ENCODE assay signal across 8 cellular contexts in genomic region chr10:80204193-80204714, GRCh38. TPM values are rescaled to one million over a fixed set of nuclear protein-coding genes. Genes with fewer than 3 reads are reported as not detected.
DNase-seq lines count a peak whose midpoint lies in the region; ATAC-seq and TF ChIP-seq lines count a peak whose summit lies in the region.

No MANE protein-coding gene starts in this region.

- H3K27me3 ChIP-seq in Loucy (ENCODE audit: insufficient read depth, low read length, poor library complexity, severe bottlenecking) (no peaks in the 10 kb centered on the region), mammary epithelial cell (ENCODE audit: insufficient read depth, low read length) (no peaks in the 10 kb centered on the region), left lung (no peaks in the 10 kb centered on the region), thoracic aorta (replicated peaks; ENCODE audit: insufficient read depth) (no peaks in the 10 kb centered on the region)

- peaks cover 34% of the 10 kb centered on the region for H3K4me1 ChIP-seq in Loucy (ENCODE audit: insufficient read depth, low read length, poor library complexity, severe bottlenecking)
- H3K4me1 ChIP-seq in mammary epithelial cell (ENCODE audit: insufficient read depth, low read length) = peaks cover 40% of the 10 kb centered on the region
- H3K4me1 ChIP-seq in left lung = peaks cover 42 to 64% of the 10 kb centered on the region in 2 donors
- peaks cover 55 to 81% of the 10 kb centered on the region in 2 donors for H3K4me1 ChIP-seq in thoracic aorta (ENCODE audit: control insufficient read depth in 1 of 2, low read depth in 2 of 2)

- dilution Hi-C loops in mammary epithelial cell (cut with HindIII; ENCODE audit: low sequenced_read_pairs) = no loop called here

- in situ Hi-C loops in Caki2 (cut with HindIII; ENCODE audit: low pct_unique_long_range_greater_than_20kb, low sequenced_read_pairs) = no loop called here
- in situ Hi-C loops in mammary epithelial cell (cut with MboI; ENCODE audit: low sequenced_read_pairs in 2 of 2) = loop anchor here in 1 of 2 donors (5.0 kb wide), 1 partner anchor 47 kb away; no protein-coding TSS in a partner anchor

- DNase-seq in Caki2 (ENCODE audit: low read depth) = peak; percentile 37
- DNase-seq in mammary epithelial cell = peak; percentile 61
- DNase-seq in left lung = peak; percentile 69 to 87
- no peak for DNase-seq in thoracic aorta (ENCODE audit: low spot score)
- no peak for DNase-seq in 8988T

- H3K4me2 ChIP-seq in Loucy (ENCODE audit: low read depth, low read length, poor library complexity, severe bottlenecking) = peak overlapping the region; percentile 89
- H3K4me2 ChIP-seq in mammary epithelial cell (ENCODE audit: insufficient read depth, low read depth, low read length) = peak overlapping the region; percentile 94

- H3K4me3 ChIP-seq in Loucy (ENCODE audit: low read length, poor library complexity, severe bottlenecking) (peak overlapping the region; percentile 90), mammary epithelial cell (replicated peaks in 1 of 3; ENCODE audit: insufficient read depth in 1 of 3, low read depth in 2 of 3, low read length in 3 of 3) (peak overlapping the region; percentile 58 to 69 (median 68)), left lung (peak overlapping the region; percentile 81 to 90), thoracic aorta (peak overlapping the region; percentile 91)

- H3K9ac ChIP-seq in Loucy (ENCODE audit: low read depth, low read length, poor library complexity, severe bottlenecking) (peak overlapping the region; percentile 86), mammary epithelial cell (ENCODE audit: insufficient read depth, low read length) (peak overlapping the region; percentile 96)

- intact Hi-C loops in mammary epithelial cell (cut with micrococcal nuclease) = no loop called here
- intact Hi-C loops in left lung (cut with DNase I) = no loop called here

- no peaks in the 10 kb centered on the region for H3K36me3 ChIP-seq in Loucy (ENCODE audit: insufficient read depth, low read length)
- no peaks in the 10 kb centered on the region for H3K36me3 ChIP-seq in mammary epithelial cell (ENCODE audit: insufficient read depth, low read length)
- H3K36me3 ChIP-seq in left lung = no peaks in the 10 kb centered on the region
- H3K36me3 ChIP-seq in thoracic aorta = no peaks in the 10 kb centered on the region

- H2AFZ ChIP-seq in Loucy (ENCODE audit: low read length) (0 out of 2 replicates have a peak overlapping the region, but pooled peaks have one; percentile 69), mammary epithelial cell (ENCODE audit: low read depth, low read length) (peak overlapping the region; percentile 85)

- CTCF ChIA-PET in mammary epithelial cell (lab: Charles Lee; ENCODE audit: low non-redundant PET) = interaction anchor here (0.5 to 0.6 kb wide), 2 partner anchors 18 to 49 kb away, joined by 4 read pairs; no protein-coding TSS in a partner anchor

- H3K79me2 ChIP-seq in Loucy (ENCODE audit: insufficient read depth, low read length) = peaks cover 66% of the 10 kb centered on the region
- peaks cover 66% of the 10 kb centered on the region for H3K79me2 ChIP-seq in mammary epithelial cell (ENCODE audit: insufficient read depth, low read length)

- no TSS peak for BruUV-seq in mammary epithelial cell (replicated peaks; lab: Mats Ljungman, UMichigan)

- H3K27ac ChIP-seq in mammary epithelial cell (ENCODE audit: insufficient read depth, low read depth, low read length) (peak overlapping the region; percentile 91), left lung (peak overlapping the region; percentile 97 to 99), thoracic aorta (peak overlapping the region; percentile 98)

- peak; percentile 69 for ATAC-seq in left lung
- ATAC-seq in thoracic aorta (ENCODE audit: insufficient number of reproducible peaks, low FRiP score, low read depth) = no peak
- ATAC-seq in HG03354 (IDR thresholded peaks at IDR 0.05; ENCODE audit: poor library complexity, severe bottlenecking, unreplicated experiment) = no peak
- ATAC-seq in HG02759 (IDR thresholded peaks at IDR 0.05; ENCODE audit: unreplicated experiment) = no peak

- no peaks in the 10 kb centered on the region for H3F3A ChIP-seq in Loucy (ENCODE audit: low read depth)

- no peaks in the 10 kb centered on the region for H3K9me2 ChIP-seq in Loucy (replicated peaks; ENCODE audit: low read depth, low read length)

- H4K20me1 ChIP-seq in Loucy (ENCODE audit: insufficient read depth, low read length, poor library complexity, severe bottlenecking) = peaks cover 47% of the 10 kb centered on the region
- H4K20me1 ChIP-seq in mammary epithelial cell (ENCODE audit: insufficient read depth, low read length) = no peaks in the 10 kb centered on the region

- no peaks in the 10 kb centered on the region for H3K9me3 ChIP-seq in Loucy (ENCODE audit: insufficient read depth, low read depth, low read length)
- H3K9me3 ChIP-seq in mammary epithelial cell (replicated peaks; ENCODE audit: insufficient read depth, low read length) = no peaks in the 10 kb centered on the region
- no peaks in the 10 kb centered on the region for H3K9me3 ChIP-seq in left lung
- no peaks in the 10 kb centered on the region for H3K9me3 ChIP-seq in thoracic aorta

- WGBS in mammary epithelial cell (ENCODE audit: low coverage, missing lambda C conversion rate) = 14% methylated on average over 9 of the region's 9 CpGs

- TF ChIP-seq CTCF in Loucy (conservative IDR thresholded peaks at IDR 0.05; ENCODE audit: low read length) (no peak), mammary epithelial cell (conservative IDR thresholded peaks at IDR 0.05 in 1 of 2, IDR thresholded peaks at IDR 0.05 in 1 of 2; ENCODE audit: extremely low read depth in 1 of 2, insufficient read depth in 1 of 2, low read depth in 1 of 2, low read length in 2 of 2) (no peak), left lung (IDR thresholded peaks at IDR 0.05) (no peak), thoracic aorta (IDR thresholded peaks at IDR 0.05) (no peak)

RNA-seq across cellular contexts. Expression of gene ANXA11, which starts 1.1 kb away (rescaled TPM):
- total RNA-seq in Caki2 (2014; rRNA removed; shearing (Covaris generic); ENCODE audit: low replicate concordance) = 170 and 209 TPM in 2 replicates
- total RNA-seq in mammary epithelial cell (100 to 1,000 TPM in 1 of 2 donors, 10 to 100 TPM in 1; 36.8 to 117 TPM), left lung (100 to 1,000 TPM; 281 to 298 TPM), thoracic aorta (100 to 1,000 TPM; 130 to 198 TPM)
- 75.0 TPM for polyA plus RNA-seq in mammary epithelial cell
- 154 TPM for polyA minus RNA-seq in mammary epithelial cell

Comparison
In these comparisons a context has a peak if more than half of its experiments do, and no peak if none do; other contexts are left out.
1. DNase-seq: peak in Caki2 (single experiment), mammary epithelial cell (single experiment) and left lung (2 of 2); none in thoracic aorta (single experiment) and 8988T (single experiment).
2. Peak in every context shown above with its lines, with median percentiles within 50 percentile points of each other: H3K4me3 ChIP-seq and H3K27ac ChIP-seq.